23 cellular contexts compared by ENCODE assay signal in genomic region chr2:85549095-85549494, GRCh38. TPM values are rescaled to one million over a fixed set of nuclear protein-coding genes. Genes with fewer than 3 reads are reported as not detected.
A peak's percentile ranks its signal among the peaks of the same experiment; 100 is the strongest.
DNase-seq lines count a peak whose midpoint lies in the region; ATAC-seq and TF ChIP-seq lines count a peak whose summit lies in the region.
"Had no signal": no experiment of that assay in that cellular context is flagged by ENCODE, and none has a peak within 500 bp of the region (broad histone marks: within the 10 kb centered on the region; RNA-seq: fewer than 3 reads in every experiment).

No MANE protein-coding gene starts in this region.

- no peak for ATAC-seq in SK-N-SH treated with all-trans-retinoic acid at 6 μM for 48 hours
- no peak for ATAC-seq in RWPE2 (ENCODE audit: low read depth)
- no peak for ATAC-seq in aorta (ENCODE audit: low FRiP score)
- ATAC-seq: HCT116 had no signal

- TF ChIP-seq EP300 in SK-N-SH (IDR thresholded peaks at IDR 0.05; ENCODE audit: borderline replicate concordance in 1 of 2, low read depth in 1 of 2, low read length in 1 of 2) (no peak), transverse colon (IDR thresholded peaks at IDR 0.05; ENCODE audit: low read depth) (no peak)

- H3K4me1 ChIP-seq in SK-N-SH (ENCODE audit: control insufficient read depth in 1 of 2, insufficient read depth in 2 of 2, low read depth in 1 of 2, low read length in 1 of 2): peaks cover 0 to 13% of the 10 kb centered on the region in 2 experiments; a peak in 2 of 4 replicates
- peaks cover 17% of the 10 kb centered on the region for H3K4me1 ChIP-seq in RWPE2 (ENCODE audit: insufficient read depth, poor library complexity, severe bottlenecking)
- H3K4me1 ChIP-seq in transverse colon: peaks cover 0 to 8% (median 0%) of the 10 kb centered on the region in 4 donors
- H3K4me1 ChIP-seq in aorta (ENCODE audit: control insufficient read depth in 1 of 2, insufficient read depth in 2 of 2, low read length in 2 of 2): no peaks in the 10 kb centered on the region

- DNase-seq in SK-N-SH (no peak), RWPE2 (ENCODE audit: low spot score) (no peak), myocyte (ENCODE audit: low read depth) (peak; percentile 26), transverse colon (no peak), midbrain (lab: John Stamatoyannopoulos, UW) (no peak), aorta (no peak)
- no peak for DNase-seq in activated effector memory CD4-positive, alpha-beta T cell treated with anti-CD3 and anti-CD28 coated beads, Interleukin-2, amount 50 U/mL, for 16 hours
- DNase-seq: activated CD4-positive, alpha-beta T cell treated with anti-CD3 and anti-CD28 coated beads, Interleukin-2, amount 50 U/mL, for 1 hour; activated CD8-positive, alpha-beta memory T cell treated with anti-CD3 and anti-CD28 coated beads, Interleukin-2, amount 50 U/mL, for 4 hours; left colon; NCI-H1048; NCI-H2081 treated with DMSO at 0.1 percent for 48 hours; OCI-M1; posterior cingulate gyrus; SIG-M5; stimulated activated CD4-positive, alpha-beta T cell treated with anti-CD3 and anti-CD28 coated beads, Interleukin-2, amount 100 ng/mL, for 24 hours; stimulated activated naive CD4-positive, alpha-beta T cell; T-helper 1 cell had no signal

- no peaks in the 10 kb centered on the region for H3K79me2 ChIP-seq in SK-N-SH (ENCODE audit: insufficient read depth)

- intact Hi-C loops in transverse colon (cut with DNase I; ENCODE audit: low total_unique reads): no loop called here
- intact Hi-C loops in aorta (cut with DNase I): no loop called here

- H3K9me3 ChIP-seq in SK-N-SH (no peaks in the 10 kb centered on the region), RWPE2 (ENCODE audit: severe bottlenecking) (no peaks in the 10 kb centered on the region), transverse colon (no peaks in the 10 kb centered on the region), aorta (ENCODE audit: control insufficient read depth, low read length) (no peaks in the 10 kb centered on the region)
- H3K9me3 ChIP-seq: BLaER1, thoracic aorta had no signal

- POLR2A ChIA-PET in SK-N-SH (lab: Yijun Ruan, JAX): interaction anchor here (0.8 to 8.2 kb wide), 7 partner anchors 8 to 129 kb away, joined by 3 to 87 read pairs (median 10); partner anchors contain the start of genes GGCX, MAT2A and SH2D6

- in situ Hi-C loops in transverse colon (cut with MboI; ENCODE audit: low pct_ligation_motif_present in 1 of 4, low pct_unique_long_range_greater_than_20kb in 1 of 4, low sequenced_read_pairs in 3 of 4): loop anchor here in 1 of 4 donors (5.0 kb wide), 1 partner anchor 127 kb away; no protein-coding TSS in a partner anchor

- H3F3A ChIP-seq in SK-N-SH (replicated peaks; ENCODE audit: insufficient read depth): peaks cover 64% of the 10 kb centered on the region

- H3K27ac ChIP-seq in SK-N-SH (ENCODE audit: low read depth in 2 of 2, low read length in 1 of 2) (peak overlapping the region; percentile 24 to 42; a peak in 3 of 4 replicates), RWPE2 (ENCODE audit: poor library complexity, severe bottlenecking) (peak overlapping the region; percentile 86), transverse colon (peak overlapping the region; percentile 9 to 40 (median 35)), aorta (ENCODE audit: low read depth in 1 of 2, low read length in 2 of 2) (no peak overlapping the region)
- H3K27ac ChIP-seq: BLaER1, thoracic aorta had no signal

- WGBS in SK-N-SH (ENCODE audit: low lambda C conversion rate): 93% methylated on average over 10 of the region's 10 CpGs
- 92 to 94% methylated on average over 7 to 10 of the region's 10 CpGs for WGBS in transverse colon (ENCODE audit: low coverage in 1 of 2), 2 donors
- 82 to 85% methylated on average over 10 of the region's 10 CpGs for WGBS in aorta, 2 donors

- no peak overlapping the region for H3K9ac ChIP-seq in SK-N-SH

- no peak overlapping the region for H3K4me2 ChIP-seq in SK-N-SH
- H3K4me2 ChIP-seq: BLaER1 had no signal

- no peak overlapping the region for H3K4me3 ChIP-seq in SK-N-SH (ENCODE audit: low read depth in 2 of 2, low read length in 1 of 2)
- H3K4me3 ChIP-seq in RWPE2 (ENCODE audit: severe bottlenecking): no peak overlapping the region
- H3K4me3 ChIP-seq in transverse colon: no peak overlapping the region
- H3K4me3 ChIP-seq in aorta (ENCODE audit: low read length in 2 of 2): no peak overlapping the region
- H3K4me3 ChIP-seq: BLaER1, thoracic aorta had no signal

- H2AFZ ChIP-seq in SK-N-SH (ENCODE audit: low read depth): no peak overlapping the region

- peaks cover 18% of the 10 kb centered on the region for H4K20me1 ChIP-seq in SK-N-SH (ENCODE audit: insufficient read depth)

- no peak for TF ChIP-seq POLR2A in transverse colon (IDR thresholded peaks at IDR 0.05)

- TF ChIP-seq RAD21 in SK-N-SH (IDR thresholded peaks at IDR 0.05; ENCODE audit: low read length): no peak

- TF ChIP-seq CTCF in SK-N-SH (IDR thresholded peaks at IDR 0.05): no peak
- TF ChIP-seq CTCF in RWPE2 (IDR thresholded peaks at IDR 0.05; ENCODE audit: poor library complexity, severe bottlenecking): no peak
- TF ChIP-seq CTCF in transverse colon (IDR thresholded peaks at IDR 0.05): no peak

- no peaks in the 10 kb centered on the region for H3K27me3 ChIP-seq in SK-N-SH (ENCODE audit: insufficient read depth)
- no peaks in the 10 kb centered on the region for H3K27me3 ChIP-seq in RWPE2 (ENCODE audit: insufficient read depth, poor library complexity, severe bottlenecking)
- no peaks in the 10 kb centered on the region for H3K27me3 ChIP-seq in transverse colon
- H3K27me3 ChIP-seq in aorta (ENCODE audit: control insufficient read depth in 1 of 2, insufficient read depth in 2 of 2, low read length in 1 of 2): no peaks in the 10 kb centered on the region
- H3K27me3 ChIP-seq: BLaER1 had no signal

- H3K36me3 ChIP-seq in SK-N-SH (replicated peaks in 1 of 2; ENCODE audit: control insufficient read depth in 1 of 2, insufficient read depth in 2 of 2, low read length in 1 of 2): peaks cover 45 to 47% of the 10 kb centered on the region in 2 experiments
- peaks cover 71% of the 10 kb centered on the region for H3K36me3 ChIP-seq in RWPE2 (ENCODE audit: low read depth)
- H3K36me3 ChIP-seq in transverse colon: peaks cover 0 to 30% (median 15%) of the 10 kb centered on the region in 4 donors
- peaks cover 4 to 11% of the 10 kb centered on the region in 2 donors for H3K36me3 ChIP-seq in aorta (ENCODE audit: control insufficient read depth in 1 of 2, insufficient read depth in 2 of 2, low read length in 1 of 2)

- CTCF ChIA-PET in SK-N-SH (lab: Yijun Ruan, JAX): interaction anchor here (0.6 to 16.6 kb wide), 9 partner anchors 10 to 248 kb away, joined by 3 to 364 read pairs (median 4); partner anchors contain the start of genes MAT2A and SH2D6

- no peaks in the 10 kb centered on the region for H3K9me2 ChIP-seq in SK-N-SH

TF ChIP-seq in SK-N-SH treated with all-trans-retinoic acid at 6 μM for 48 hours, 23 proteins besides CTCF, POLR2A, EP300 and RAD21 (continues in another document):
- TF ChIP-seq CSDC2 (CRISPR knock-in tag; IDR thresholded peaks at IDR 0.05): no peak

RNA-seq across cellular contexts. Expression of gene MAT2A, which starts 10.1 kb away (rescaled TPM):
- polyA plus RNA-seq in SK-N-SH (2012; rRNA removed) (187 and 326 TPM in 2 replicates), aorta (100 to 1,000 TPM in 1 of 2 donors, 10 to 100 TPM in 1; 48.8 to 167 TPM)
- polyA plus RNA-seq in SK-N-SH (2012; cell fraction: cytosol; rRNA removed): 139 and 151 TPM in 2 replicates
- polyA plus RNA-seq in SK-N-SH (2012; cell fraction: nucleus; rRNA removed): 429 and 1,108 TPM in 2 replicates
- total RNA-seq in myocyte (211 and 302 TPM in 2 replicates), transverse colon (100 to 1,000 TPM in 3 of 4 donors, 10 to 100 TPM in 1; 66.2 to 185 (median 142) TPM), aorta (100 to 1,000 TPM; 193 to 397 TPM)
- 273 TPM for polyA plus RNA-seq in myocyte (2012)

RNA-seq across cellular contexts. Expression of gene GGCX, which starts 12.2 kb away (rescaled TPM):
- polyA plus RNA-seq in SK-N-SH (2012; rRNA removed) (26.5 and 34.5 TPM in 2 replicates), aorta (10 to 100 TPM; 15.5 to 18.6 TPM)
- 26.0 and 31.5 TPM in 2 replicates for polyA plus RNA-seq in SK-N-SH (2012; cell fraction: cytosol; rRNA removed)
- polyA plus RNA-seq in SK-N-SH (2012; cell fraction: nucleus; rRNA removed): 32.1 and 32.7 TPM in 2 replicates
- total RNA-seq in myocyte (78.1 and 129 TPM in 2 replicates), transverse colon (10 to 100 TPM in 3 of 4 donors, 1 to 10 TPM in 1; 7.9 to 31.3 (median 23.5) TPM), aorta (10 to 100 TPM; 30.3 to 48.3 TPM)
- polyA plus RNA-seq in myocyte (2012): 114 TPM

RNA-seq across cellular contexts. Expression of gene VAMP8, which starts 28.3 kb away (rescaled TPM):
- polyA plus RNA-seq in SK-N-SH (2012; rRNA removed) (0.72 and 1.3 TPM in 2 replicates), aorta (100 to 1,000 TPM in 1 of 2 donors, 10 to 100 TPM in 1; 23.9 to 256 TPM)
- 1.1 and 1.5 TPM in 2 replicates for polyA plus RNA-seq in SK-N-SH (2012; cell fraction: cytosol; rRNA removed)
- polyA plus RNA-seq in SK-N-SH (2012; cell fraction: nucleus; rRNA removed): 0.52 and 0.87 TPM in 2 replicates
- total RNA-seq in myocyte (9.5 and 9.8 TPM in 2 replicates), transverse colon (100 to 1,000 TPM in 3 of 4 donors, 10 to 100 TPM in 1; 10.5 to 186 (median 147) TPM), aorta (10 to 100 TPM; 40.5 to 43.5 TPM)
- polyA plus RNA-seq in myocyte (2012): 51.3 TPM

RNA-seq across cellular contexts. Expression of gene VAMP5, which starts 35.1 kb away (rescaled TPM):
- polyA plus RNA-seq in SK-N-SH (2012; rRNA removed) (9.8 and 12.0 TPM in 2 replicates), aorta (100 to 1,000 TPM; 180 to 186 TPM)
- polyA plus RNA-seq in SK-N-SH (2012; cell fraction: cytosol; rRNA removed): 7.2 and 10.5 TPM in 2 replicates
- polyA plus RNA-seq in SK-N-SH (2012; cell fraction: nucleus; rRNA removed): 1.8 and 5.7 TPM in 2 replicates
- total RNA-seq in myocyte (127 and 153 TPM in 2 replicates), transverse colon (10 to 100 TPM in 2 of 4 donors, 1 to 10 TPM in 1, not detected in 1; 9.4 to 26.9 (median 17.1) TPM), aorta (10 to 100 TPM; 60.3 to 83.8 TPM)
- 1,018 TPM for polyA plus RNA-seq in myocyte (2012)
- total RNA-seq: HT1080 had no signal

RNA-seq across cellular contexts. Expression of gene RNF181, which starts 46.5 kb away (rescaled TPM):
- polyA plus RNA-seq in SK-N-SH (2012; rRNA removed) (312 and 353 TPM in 2 replicates), aorta (100 to 1,000 TPM; 148 to 203 TPM)
- polyA plus RNA-seq in SK-N-SH (2012; cell fraction: cytosol; rRNA removed): 256 and 277 TPM in 2 replicates
- polyA plus RNA-seq in SK-N-SH (2012; cell fraction: nucleus; rRNA removed): 222 and 297 TPM in 2 replicates
- total RNA-seq in myocyte (174 and 313 TPM in 2 replicates), transverse colon (100 to 1,000 TPM in 3 of 4 donors, 10 to 100 TPM in 1; 23.9 to 164 (median 141) TPM), aorta (10 to 100 TPM; 76.0 to 98.5 TPM)
- 566 TPM for polyA plus RNA-seq in myocyte (2012)

Comparison
In these comparisons a context has a peak if more than half of its experiments do, and no peak if none do; other contexts are left out.
1. H3K27ac ChIP-seq: peak in SK-N-SH (2 of 2), RWPE2 (single experiment) and transverse colon (4 of 4); none in aorta (0 of 2).